ENCODE assay signal across 10 cellular contexts in the genomic region with DNA sequence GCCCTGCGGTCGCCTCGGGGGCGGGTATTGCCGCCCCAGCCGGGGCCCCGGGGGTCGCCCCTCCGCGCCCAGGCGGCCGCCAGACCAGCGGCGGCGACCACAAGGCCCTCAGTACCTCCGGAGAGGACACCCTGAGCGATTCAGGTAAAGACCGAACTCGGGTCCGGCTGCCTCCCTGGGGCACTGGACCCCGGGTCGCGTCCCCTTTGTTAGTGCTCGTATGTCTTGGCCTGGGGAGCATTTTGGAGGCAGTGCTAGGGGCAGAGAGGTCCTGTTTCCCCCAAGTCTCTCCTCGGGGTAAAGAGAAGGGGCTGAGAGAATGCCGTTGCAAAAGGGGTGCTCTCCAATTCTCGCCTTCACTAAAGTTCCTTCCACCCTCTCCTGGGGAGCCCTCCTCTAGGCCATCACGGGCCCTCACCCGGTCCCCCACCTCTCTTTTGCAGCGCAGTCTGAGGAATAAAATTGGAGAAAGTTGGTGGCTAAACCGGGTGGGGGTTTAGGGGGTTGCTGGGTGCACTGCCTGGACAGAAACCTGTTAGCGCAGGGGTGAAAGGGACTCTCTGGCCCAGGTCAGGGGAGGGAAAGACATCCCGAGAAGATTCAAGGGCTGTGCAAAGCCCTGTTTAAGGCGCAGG. TPM values are rescaled to one million over a fixed set of nuclear protein-coding genes. Genes with fewer than 3 reads are reported as not detected.
A peak's percentile ranks its signal among the peaks of the same experiment; 100 is the strongest.
DNase-seq lines count a peak whose midpoint lies in the region; ATAC-seq and TF ChIP-seq lines count a peak whose summit lies in the region.
"Had no signal": no experiment of that assay in that cellular context is flagged by ENCODE, and none has a peak within 500 bp of the region (broad histone marks: within the 10 kb centered on the region; RNA-seq: fewer than 3 reads in every experiment).

No MANE protein-coding gene starts in this region.

- peaks cover 0 to 67% (median 31%) of the 10 kb centered on the region in 7 donors for H3K27me3 ChIP-seq in heart right ventricle
- H3K27me3 ChIP-seq in dorsolateral prefrontal cortex = peaks cover 0 to 11% (median 0%) of the 10 kb centered on the region in 45 donors
- no peaks in the 10 kb centered on the region for H3K27me3 ChIP-seq in neural progenitor cell

- peaks cover 50% of the 10 kb centered on the region for H4K20me1 ChIP-seq in neural progenitor cell (ENCODE audit: low read depth)

- peaks cover 0 to 22% (median 0%) of the 10 kb centered on the region in 9 donors for H3K36me3 ChIP-seq in heart right ventricle
- H3K36me3 ChIP-seq in neural progenitor cell = peaks cover 9% of the 10 kb centered on the region
- H3K36me3 ChIP-seq in urinary bladder (ENCODE audit: insufficient read depth) = no peaks in the 10 kb centered on the region

- H3K27ac Mint-ChIP-seq in neural progenitor cell = peak overlapping the region; percentile 74

- H3K4me3 ChIP-seq in heart right ventricle = peak overlapping the region in 9 of 10 donors; percentile 21 to 75 (median 57)
- peak overlapping the region; percentile 20 to 84 (median 67) for H3K4me3 ChIP-seq in dorsolateral prefrontal cortex
- peak overlapping the region; percentile 78 for H3K4me3 ChIP-seq in neural progenitor cell
- peak overlapping the region; percentile 15 for H3K4me3 ChIP-seq in urinary bladder (ENCODE audit: low read depth, low read length)

- ATAC-seq in heart right ventricle (no peak), Right ventricle myocardium superior (ENCODE audit: poor library complexity) (no peak), GM19023 (IDR thresholded peaks at IDR 0.05; ENCODE audit: unreplicated experiment) (no peak)

- H3K4me1 ChIP-seq in heart right ventricle (peaks cover 4 to 52% (median 45%) of the 10 kb centered on the region in 9 donors), neural progenitor cell (peaks cover 23% of the 10 kb centered on the region), urinary bladder (ENCODE audit: insufficient read depth) (no peaks in the 10 kb centered on the region)

- H3K4me1 Mint-ChIP-seq in neural progenitor cell = peaks cover 41% of the 10 kb centered on the region

- H3K9me3 ChIP-seq in heart right ventricle (no peaks in the 10 kb centered on the region), neural progenitor cell (ENCODE audit: low read depth) (no peaks in the 10 kb centered on the region)

- TF ChIP-seq CTCF in heart right ventricle (IDR thresholded peaks at IDR 0.05) (no peak), dorsolateral prefrontal cortex (IDR thresholded peaks at IDR 0.05 in 54 of 56, conservative IDR thresholded peaks at IDR 0.05 in 2 of 56; ENCODE audit: low read depth in 1 of 56, partially characterized antibody in 56 of 56) (no peak), neural progenitor cell (IDR thresholded peaks at IDR 0.05) (no peak)

- no peaks in the 10 kb centered on the region for H3K9me3 Mint-ChIP-seq in neural progenitor cell

- peaks cover 37% of the 10 kb centered on the region for H3K36me3 Mint-ChIP-seq in neural progenitor cell

- DNase-seq in heart right ventricle (no peak), Right ventricle myocardium superior (no peak), dorsolateral prefrontal cortex (peak in 1 of 10 donors; percentile 46), neural progenitor cell (ENCODE audit: low spot score) (peak; percentile 45), DMS53 treated with DMSO at 0.1 percent for 48 hours (lab: John Stamatoyannopoulos, UW; ENCODE audit: unreplicated experiment) (no peak), NCI-H1436 treated with DMSO at 0.1 percent for 48 hours (lab: John Stamatoyannopoulos, UW) (no peak)
- DNase-seq: NCI-H226 had no signal

- H2AFZ ChIP-seq in neural progenitor cell (replicated peaks) = no peak overlapping the region

- peak overlapping the region; percentile 88 for H3K4me2 ChIP-seq in neural progenitor cell

- peaks cover 6% of the 10 kb centered on the region for H3K27me3 Mint-ChIP-seq in neural progenitor cell (ENCODE audit: insufficient read depth, low read depth)

- H3K9ac ChIP-seq in neural progenitor cell = no peak overlapping the region

- H3F3A ChIP-seq in neural progenitor cell (ENCODE audit: low read depth) = peaks cover 48% of the 10 kb centered on the region

- 9 to 10% methylated on average over 34 of the region's 34 CpGs for WGBS in heart right ventricle, 2 donors
- 13% methylated on average over 34 of the region's 34 CpGs for WGBS in urinary bladder

- H3K79me2 ChIP-seq in neural progenitor cell (ENCODE audit: low read depth) = peaks cover 71% of the 10 kb centered on the region

- peak overlapping the region; percentile 96 for H3K4me3 Mint-ChIP-seq in neural progenitor cell

- H3K27ac ChIP-seq in heart right ventricle (peak overlapping the region in 3 of 10 donors; percentile 25 to 70 (median 25)), dorsolateral prefrontal cortex (peak overlapping the region in 58 of 59 donors; percentile 29 to 92 (median 80)), neural progenitor cell (peak overlapping the region; percentile 7), urinary bladder (ENCODE audit: low read depth) (no peak overlapping the region)
- H3K27ac ChIP-seq: C4-2B had no signal

- intact Hi-C loops in heart right ventricle (cut with DNase I) (loop anchor here in 9 of 10 donors (2.0 to 10.0 kb wide), 13 partner anchors 274 to 814 kb away; no protein-coding TSS in a partner anchor), Right ventricle myocardium superior (cut with DNase I) (loop anchor here (10.0 kb wide), 1 partner anchor 662 kb away; no protein-coding TSS in a partner anchor), dorsolateral prefrontal cortex (cut with DNase I) (loop anchor here (2.0 to 5.0 kb wide), 7 partner anchors 42 to 669 kb away; no protein-coding TSS in a partner anchor)

RNA-seq across cellular contexts. Expression of a gene that starts 2.5 kb away (rescaled TPM):
- total RNA-seq in heart right ventricle (1 to 10 TPM in 2 of 10 donors, under 1 TPM in 8; 0.14 to 1.4 (median 0.61) TPM), Right ventricle myocardium superior (0.24 TPM), dorsolateral prefrontal cortex (10 to 100 TPM in 3 of 120 experiments, 1 to 10 TPM in 117; 1.4 to 20.5 (median 5.9) TPM), neural progenitor cell (ENCODE audit: low replicate concordance) (24.7 and 26.7 TPM in 2 replicates), urinary bladder (3.3 TPM)
- polyA plus RNA-seq in heart right ventricle (under 1 TPM; 0.35 to 0.37 TPM), urinary bladder (0.35 TPM)

Comparison
In these comparisons a context has a peak if more than half of its experiments do, and no peak if none do; other contexts are left out.
1. H3K4me3 ChIP-seq: peak in every context shown above with its lines; median percentile 78 in neural progenitor cell; 67 in dorsolateral prefrontal cortex; 57 in heart right ventricle; 15 in urinary bladder.